In genomic region chr18:967037-967576, GRCh38 we compare ENCODE assay signal across 1 cellular context.
TF ChIP-seq lines count a peak whose summit lies in the region.

No MANE protein-coding gene starts in this region.

TF ChIP-seq in K562, 482 proteins besides CTCF, POLR2A, EP300 and RAD21 (continued from another document and continues in another):
- TF ChIP-seq MLX (CRISPR knock-in tag; conservative IDR thresholded peaks at IDR 0.05): no peak
- no peak for TF ChIP-seq CBX3 (IDR thresholded peaks at IDR 0.05; ENCODE audit: borderline replicate concordance in 1 of 2, low read length in 2 of 2)
- peak; percentile 76 for TF ChIP-seq ETV1 (tag; conservative IDR thresholded peaks at IDR 0.05; ENCODE audit: low read depth)
- no peak for TF ChIP-seq MYBL2 (IDR thresholded peaks at IDR 0.05; ENCODE audit: low read depth)
- no peak for TF ChIP-seq MYBL2 (CRISPR knock-in tag; IDR thresholded peaks at IDR 0.05; ENCODE audit: borderline replicate concordance)
- TF ChIP-seq NR4A1 (CRISPR knock-in tag; IDR thresholded peaks at IDR 0.05): no peak
- TF ChIP-seq NR4A1 (tag; IDR thresholded peaks at IDR 0.05): peak; percentile 16; the same call in 1 of the 2 replicates
- TF ChIP-seq NFIC (IDR thresholded peaks at IDR 0.05): no peak
- no peak for TF ChIP-seq CHCHD3 (CRISPR knock-in tag; IDR thresholded peaks at IDR 0.05)
- no peak for TF ChIP-seq KLF1 (tag; IDR thresholded peaks at IDR 0.05)
- TF ChIP-seq NFRKB (IDR thresholded peaks at IDR 0.05; ENCODE audit: low read depth): peak; percentile 17; the same call in 1 of the 2 replicates
- no peak for TF ChIP-seq ZNF778 (CRISPR knock-in tag; IDR thresholded peaks at IDR 0.05)
- TF ChIP-seq TGIF2 (CRISPR knock-in tag; IDR thresholded peaks at IDR 0.05): no peak
- peak; percentile 71 for TF ChIP-seq ZNF175 (CRISPR knock-in tag; IDR thresholded peaks at IDR 0.05; ENCODE audit: low read depth)
- TF ChIP-seq, protein P1, sequence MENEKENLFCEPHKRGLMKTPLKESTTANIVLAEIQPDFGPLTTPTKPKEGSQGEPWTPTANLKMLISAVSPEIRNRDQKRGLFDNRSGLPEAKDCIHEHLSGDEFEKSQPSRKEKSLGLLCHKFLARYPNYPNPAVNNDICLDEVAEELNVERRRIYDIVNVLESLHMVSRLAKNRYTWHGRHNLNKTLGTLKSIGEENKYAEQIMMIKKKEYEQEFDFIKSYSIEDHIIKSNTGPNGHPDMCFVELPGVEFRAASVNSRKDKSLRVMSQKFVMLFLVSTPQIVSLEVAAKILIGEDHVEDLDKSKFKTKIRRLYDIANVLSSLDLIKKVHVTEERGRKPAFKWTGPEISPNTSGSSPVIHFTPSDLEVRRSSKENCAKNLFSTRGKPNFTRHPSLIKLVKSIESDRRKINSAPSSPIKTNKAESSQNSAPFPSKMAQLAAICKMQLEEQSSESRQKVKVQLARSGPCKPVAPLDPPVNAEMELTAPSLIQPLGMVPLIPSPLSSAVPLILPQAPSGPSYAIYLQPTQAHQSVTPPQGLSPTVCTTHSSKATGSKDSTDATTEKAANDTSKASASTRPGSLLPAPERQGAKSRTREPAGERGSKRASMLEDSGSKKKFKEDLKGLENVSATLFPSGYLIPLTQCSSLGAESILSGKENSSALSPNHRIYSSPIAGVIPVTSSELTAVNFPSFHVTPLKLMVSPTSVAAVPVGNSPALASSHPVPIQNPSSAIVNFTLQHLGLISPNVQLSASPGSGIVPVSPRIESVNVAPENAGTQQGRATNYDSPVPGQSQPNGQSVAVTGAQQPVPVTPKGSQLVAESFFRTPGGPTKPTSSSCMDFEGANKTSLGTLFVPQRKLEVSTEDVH (IDR thresholded peaks at IDR 0.05; ENCODE audit: low read depth, partially characterized antibody): peak; percentile 58
- TF ChIP-seq, protein P2, sequence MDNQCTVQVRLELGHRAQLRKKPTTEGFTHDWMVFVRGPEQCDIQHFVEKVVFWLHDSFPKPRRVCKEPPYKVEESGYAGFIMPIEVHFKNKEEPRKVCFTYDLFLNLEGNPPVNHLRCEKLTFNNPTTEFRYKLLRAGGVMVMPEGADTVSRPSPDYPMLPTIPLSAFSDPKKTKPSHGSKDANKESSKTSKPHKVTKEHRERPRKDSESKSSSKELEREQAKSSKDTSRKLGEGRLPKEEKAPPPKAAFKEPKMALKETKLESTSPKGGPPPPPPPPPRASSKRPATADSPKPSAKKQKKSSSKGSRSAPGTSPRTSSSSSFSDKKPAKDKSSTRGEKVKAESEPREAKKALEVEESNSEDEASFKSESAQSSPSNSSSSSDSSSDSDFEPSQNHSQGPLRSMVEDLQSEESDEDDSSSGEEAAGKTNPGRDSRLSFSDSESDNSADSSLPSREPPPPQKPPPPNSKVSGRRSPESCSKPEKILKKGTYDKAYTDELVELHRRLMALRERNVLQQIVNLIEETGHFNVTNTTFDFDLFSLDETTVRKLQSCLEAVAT (IDR thresholded peaks at IDR 0.05): no peak
- TF ChIP-seq ZEB2 (IDR thresholded peaks at IDR 0.05): peak; percentile 73; the same call in 1 of the 2 replicates
- TF ChIP-seq, protein P3, sequence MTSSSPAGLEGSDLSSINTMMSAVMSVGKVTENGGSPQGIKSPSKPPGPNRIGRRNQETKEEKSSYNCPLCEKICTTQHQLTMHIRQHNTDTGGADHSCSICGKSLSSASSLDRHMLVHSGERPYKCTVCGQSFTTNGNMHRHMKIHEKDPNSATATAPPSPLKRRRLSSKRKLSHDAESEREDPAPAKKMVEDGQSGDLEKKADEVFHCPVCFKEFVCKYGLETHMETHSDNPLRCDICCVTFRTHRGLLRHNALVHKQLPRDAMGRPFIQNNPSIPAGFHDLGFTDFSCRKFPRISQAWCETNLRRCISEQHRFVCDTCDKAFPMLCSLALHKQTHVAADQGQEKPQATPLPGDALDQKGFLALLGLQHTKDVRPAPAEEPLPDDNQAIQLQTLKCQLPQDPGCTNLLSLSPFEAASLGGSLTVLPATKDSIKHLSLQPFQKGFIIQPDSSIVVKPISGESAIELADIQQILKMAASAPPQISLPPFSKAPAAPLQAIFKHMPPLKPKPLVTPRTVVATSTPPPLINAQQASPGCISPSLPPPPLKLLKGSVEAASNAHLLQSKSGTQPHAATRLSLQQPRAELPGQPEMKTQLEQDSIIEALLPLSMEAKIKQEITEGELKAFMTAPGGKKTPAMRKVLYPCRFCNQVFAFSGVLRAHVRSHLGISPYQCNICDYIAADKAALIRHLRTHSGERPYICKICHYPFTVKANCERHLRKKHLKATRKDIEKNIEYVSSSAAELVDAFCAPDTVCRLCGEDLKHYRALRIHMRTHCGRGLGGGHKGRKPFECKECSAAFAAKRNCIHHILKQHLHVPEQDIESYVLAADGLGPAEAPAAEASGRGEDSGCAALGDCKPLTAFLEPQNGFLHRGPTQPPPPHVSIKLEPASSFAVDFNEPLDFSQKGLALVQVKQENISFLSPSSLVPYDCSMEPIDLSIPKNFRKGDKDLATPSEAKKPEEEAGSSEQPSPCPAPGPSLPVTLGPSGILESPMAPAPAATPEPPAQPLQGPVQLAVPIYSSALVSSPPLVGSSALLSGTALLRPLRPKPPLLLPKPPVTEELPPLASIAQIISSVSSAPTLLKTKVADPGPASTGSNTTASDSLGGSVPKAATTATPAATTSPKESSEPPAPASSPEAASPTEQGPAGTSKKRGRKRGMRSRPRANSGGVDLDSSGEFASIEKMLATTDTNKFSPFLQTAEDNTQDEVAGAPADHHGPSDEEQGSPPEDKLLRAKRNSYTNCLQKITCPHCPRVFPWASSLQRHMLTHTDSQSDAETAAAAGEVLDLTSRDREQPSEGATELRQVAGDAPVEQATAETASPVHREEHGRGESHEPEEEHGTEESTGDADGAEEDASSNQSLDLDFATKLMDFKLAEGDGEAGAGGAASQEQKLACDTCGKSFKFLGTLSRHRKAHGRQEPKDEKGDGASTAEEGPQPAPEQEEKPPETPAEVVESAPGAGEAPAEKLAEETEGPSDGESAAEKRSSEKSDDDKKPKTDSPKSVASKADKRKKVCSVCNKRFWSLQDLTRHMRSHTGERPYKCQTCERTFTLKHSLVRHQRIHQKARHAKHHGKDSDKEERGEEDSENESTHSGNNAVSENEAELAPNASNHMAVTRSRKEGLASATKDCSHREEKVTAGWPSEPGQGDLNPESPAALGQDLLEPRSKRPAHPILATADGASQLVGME (CRISPR knock-in tag; IDR thresholded peaks at IDR 0.05): no peak
- TF ChIP-seq ZFP30 (CRISPR knock-in tag; IDR thresholded peaks at IDR 0.05; ENCODE audit: borderline replicate concordance): no peak
- TF ChIP-seq NCOR1 (IDR thresholded peaks at IDR 0.05): peak; percentile 58
- TF ChIP-seq STAT5A (IDR thresholded peaks at IDR 0.05; ENCODE audit: borderline replicate concordance, low read length): peak; percentile 19; the same call in 1 of the 2 replicates
- TF ChIP-seq ATF1 (CRISPR knock-in tag; IDR thresholded peaks at IDR 0.05): no peak
- peak; percentile 65 for TF ChIP-seq ATF1 (tag; IDR thresholded peaks at IDR 0.05)
- TF ChIP-seq ZNF830 (CRISPR knock-in tag; IDR thresholded peaks at IDR 0.05): no peak
- peak; percentile 32 to 90; a peak in 3 of 4 replicates for TF ChIP-seq ETV6 (IDR thresholded peaks at IDR 0.05; ENCODE audit: borderline replicate concordance in 1 of 2, low read depth in 2 of 2, low read length in 1 of 2)
- TF ChIP-seq ETV6 (CRISPR knock-in tag; IDR thresholded peaks at IDR 0.05; ENCODE audit: borderline replicate concordance): no peak
- peak; percentile 86 for TF ChIP-seq TAL1 (IDR thresholded peaks at IDR 0.05)
- no peak for TF ChIP-seq ZC3H4 (CRISPR knock-in tag; IDR thresholded peaks at IDR 0.05; ENCODE audit: borderline replicate concordance)
- peak; percentile 86; the same call in 1 of the 2 replicates for TF ChIP-seq TEAD4 (IDR thresholded peaks at IDR 0.05; ENCODE audit: low read length)
- no peak for TF ChIP-seq TEAD4 (CRISPR knock-in tag; IDR thresholded peaks at IDR 0.05; ENCODE audit: borderline replicate concordance)
- TF ChIP-seq ZC3H11A (IDR thresholded peaks at IDR 0.05; ENCODE audit: low read depth, low read length): no peak; the same call in 1 of the 2 replicates
- no peak for TF ChIP-seq CBFB (CRISPR knock-in tag; IDR thresholded peaks at IDR 0.05)
- peak; percentile 94 for TF ChIP-seq JUND (IDR thresholded peaks at IDR 0.05; ENCODE audit: borderline replicate concordance, low read depth, low read length)
- TF ChIP-seq JUND (tag; IDR thresholded peaks at IDR 0.05; ENCODE audit: borderline replicate concordance, low read depth, low read length): peak; percentile 87; the same call in 2 of the 3 replicates
- TF ChIP-seq, protein P4, sequence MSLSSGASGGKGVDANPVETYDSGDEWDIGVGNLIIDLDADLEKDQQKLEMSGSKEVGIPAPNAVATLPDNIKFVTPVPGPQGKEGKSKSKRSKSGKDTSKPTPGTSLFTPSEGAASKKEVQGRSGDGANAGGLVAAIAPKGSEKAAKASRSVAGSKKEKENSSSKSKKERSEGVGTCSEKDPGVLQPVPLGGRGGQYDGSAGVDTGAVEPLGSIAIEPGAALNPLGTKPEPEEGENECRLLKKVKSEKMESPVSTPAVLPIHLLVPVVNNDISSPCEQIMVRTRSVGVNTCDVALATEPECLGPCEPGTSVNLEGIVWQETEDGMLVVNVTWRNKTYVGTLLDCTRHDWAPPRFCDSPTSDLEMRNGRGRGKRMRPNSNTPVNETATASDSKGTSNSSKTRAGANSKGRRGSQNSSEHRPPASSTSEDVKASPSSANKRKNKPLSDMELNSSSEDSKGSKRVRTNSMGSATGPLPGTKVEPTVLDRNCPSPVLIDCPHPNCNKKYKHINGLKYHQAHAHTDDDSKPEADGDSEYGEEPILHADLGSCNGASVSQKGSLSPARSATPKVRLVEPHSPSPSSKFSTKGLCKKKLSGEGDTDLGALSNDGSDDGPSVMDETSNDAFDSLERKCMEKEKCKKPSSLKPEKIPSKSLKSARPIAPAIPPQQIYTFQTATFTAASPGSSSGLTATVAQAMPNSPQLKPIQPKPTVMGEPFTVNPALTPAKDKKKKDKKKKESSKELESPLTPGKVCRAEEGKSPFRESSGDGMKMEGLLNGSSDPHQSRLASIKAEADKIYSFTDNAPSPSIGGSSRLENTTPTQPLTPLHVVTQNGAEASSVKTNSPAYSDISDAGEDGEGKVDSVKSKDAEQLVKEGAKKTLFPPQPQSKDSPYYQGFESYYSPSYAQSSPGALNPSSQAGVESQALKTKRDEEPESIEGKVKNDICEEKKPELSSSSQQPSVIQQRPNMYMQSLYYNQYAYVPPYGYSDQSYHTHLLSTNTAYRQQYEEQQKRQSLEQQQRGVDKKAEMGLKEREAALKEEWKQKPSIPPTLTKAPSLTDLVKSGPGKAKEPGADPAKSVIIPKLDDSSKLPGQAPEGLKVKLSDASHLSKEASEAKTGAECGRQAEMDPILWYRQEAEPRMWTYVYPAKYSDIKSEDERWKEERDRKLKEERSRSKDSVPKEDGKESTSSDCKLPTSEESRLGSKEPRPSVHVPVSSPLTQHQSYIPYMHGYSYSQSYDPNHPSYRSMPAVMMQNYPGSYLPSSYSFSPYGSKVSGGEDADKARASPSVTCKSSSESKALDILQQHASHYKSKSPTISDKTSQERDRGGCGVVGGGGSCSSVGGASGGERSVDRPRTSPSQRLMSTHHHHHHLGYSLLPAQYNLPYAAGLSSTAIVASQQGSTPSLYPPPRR (CRISPR knock-in tag; IDR thresholded peaks at IDR 0.05; ENCODE audit: borderline replicate concordance): no peak
- TF ChIP-seq RUNX1 (IDR thresholded peaks at IDR 0.05; ENCODE audit: low read depth): no peak
- TF ChIP-seq ZNF384 (IDR thresholded peaks at IDR 0.05; ENCODE audit: low read depth, low read length): no peak
- TF ChIP-seq CXXC5 (CRISPR knock-in tag; IDR thresholded peaks at IDR 0.05): peak; percentile 71
- TF ChIP-seq ZNF77 (CRISPR knock-in tag; IDR thresholded peaks at IDR 0.05): no peak
- no peak; the same call in 1 of the 2 replicates for TF ChIP-seq BRD4 (IDR thresholded peaks at IDR 0.05)
- TF ChIP-seq, protein P5, sequence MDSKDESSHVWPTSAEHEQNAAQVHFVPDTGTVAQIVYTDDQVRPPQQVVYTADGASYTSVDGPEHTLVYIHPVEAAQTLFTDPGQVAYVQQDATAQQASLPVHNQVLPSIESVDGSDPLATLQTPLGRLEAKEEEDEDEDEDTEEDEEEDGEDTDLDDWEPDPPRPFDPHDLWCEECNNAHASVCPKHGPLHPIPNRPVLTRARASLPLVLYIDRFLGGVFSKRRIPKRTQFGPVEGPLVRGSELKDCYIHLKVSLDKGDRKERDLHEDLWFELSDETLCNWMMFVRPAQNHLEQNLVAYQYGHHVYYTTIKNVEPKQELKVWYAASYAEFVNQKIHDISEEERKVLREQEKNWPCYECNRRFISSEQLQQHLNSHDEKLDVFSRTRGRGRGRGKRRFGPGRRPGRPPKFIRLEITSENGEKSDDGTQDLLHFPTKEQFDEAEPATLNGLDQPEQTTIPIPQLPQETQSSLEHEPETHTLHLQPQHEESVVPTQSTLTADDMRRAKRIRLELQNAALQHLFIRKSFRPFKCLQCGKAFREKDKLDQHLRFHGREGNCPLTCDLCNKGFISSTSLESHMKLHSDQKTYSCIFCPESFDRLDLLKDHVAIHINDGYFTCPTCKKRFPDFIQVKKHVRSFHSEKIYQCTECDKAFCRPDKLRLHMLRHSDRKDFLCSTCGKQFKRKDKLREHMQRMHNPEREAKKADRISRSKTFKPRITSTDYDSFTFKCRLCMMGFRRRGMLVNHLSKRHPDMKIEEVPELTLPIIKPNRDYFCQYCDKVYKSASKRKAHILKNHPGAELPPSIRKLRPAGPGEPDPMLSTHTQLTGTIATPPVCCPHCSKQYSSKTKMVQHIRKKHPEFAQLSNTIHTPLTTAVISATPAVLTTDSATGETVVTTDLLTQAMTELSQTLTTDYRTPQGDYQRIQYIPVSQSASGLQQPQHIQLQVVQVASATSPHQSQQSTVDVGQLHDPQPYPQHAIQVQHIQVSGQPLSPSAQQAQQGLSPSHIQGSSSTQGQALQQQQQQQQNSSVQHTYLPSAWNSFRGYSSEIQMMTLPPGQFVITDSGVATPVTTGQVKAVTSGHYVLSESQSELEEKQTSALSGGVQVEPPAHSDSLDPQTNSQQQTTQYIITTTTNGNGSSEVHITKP (IDR thresholded peaks at IDR 0.05; ENCODE audit: partially characterized antibody): no peak
- peak; percentile 92 for TF ChIP-seq CEBPG (CRISPR knock-in tag; IDR thresholded peaks at IDR 0.05)
- peak; percentile 99 to 100 for TF ChIP-seq CEBPG (tag; conservative IDR thresholded peaks at IDR 0.05 in 1 of 2, IDR thresholded peaks at IDR 0.05 in 1 of 2)
- peak; percentile 80 for TF ChIP-seq MTA1 (IDR thresholded peaks at IDR 0.05; ENCODE audit: borderline replicate concordance)
- peak in 1 of 2 experiments; percentile 69; a peak in 2 of 4 replicates for TF ChIP-seq FOXA3 (CRISPR knock-in tag; conservative IDR thresholded peaks at IDR 0.05 in 1 of 2, IDR thresholded peaks at IDR 0.05 in 1 of 2)
- no peak for TF ChIP-seq BRCA1 (IDR thresholded peaks at IDR 0.05)
- TF ChIP-seq BRCA1 (CRISPR knock-in tag; IDR thresholded peaks at IDR 0.05): no peak
- TF ChIP-seq HEY1 (CRISPR knock-in tag; IDR thresholded peaks at IDR 0.05; ENCODE audit: borderline replicate concordance): no peak; the same call in 1 of the 2 replicates
- TF ChIP-seq MCM5 (IDR thresholded peaks at IDR 0.05; ENCODE audit: low read depth): no peak
